Comparison of ENCODE assay signal across 1 cellular context in the genomic region with DNA sequence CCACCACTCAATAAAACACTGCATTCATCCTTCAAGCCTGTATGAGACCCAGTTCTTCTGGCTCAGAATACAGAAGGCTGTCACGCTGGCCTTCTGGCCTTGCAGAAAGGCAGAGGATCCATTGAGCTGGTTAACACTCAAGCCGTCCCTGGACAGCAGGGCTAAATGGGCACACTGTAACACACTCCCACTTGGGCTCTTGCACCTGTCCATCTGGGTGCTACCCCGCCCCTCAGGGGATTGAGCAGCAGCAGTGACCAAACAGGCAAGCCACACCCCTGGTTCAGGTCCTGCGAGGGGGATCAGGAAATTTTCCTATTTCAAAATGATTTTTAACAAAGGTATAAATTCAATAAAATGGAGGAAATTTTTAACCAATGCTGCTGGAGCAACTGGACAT.
TF ChIP-seq lines count a peak whose summit lies in the region.

No MANE protein-coding gene starts in this region.

TF ChIP-seq in GM23338, 12 proteins besides CTCF, POLR2A, EP300 and RAD21 (continued from another document):
- TF ChIP-seq, protein P1, sequence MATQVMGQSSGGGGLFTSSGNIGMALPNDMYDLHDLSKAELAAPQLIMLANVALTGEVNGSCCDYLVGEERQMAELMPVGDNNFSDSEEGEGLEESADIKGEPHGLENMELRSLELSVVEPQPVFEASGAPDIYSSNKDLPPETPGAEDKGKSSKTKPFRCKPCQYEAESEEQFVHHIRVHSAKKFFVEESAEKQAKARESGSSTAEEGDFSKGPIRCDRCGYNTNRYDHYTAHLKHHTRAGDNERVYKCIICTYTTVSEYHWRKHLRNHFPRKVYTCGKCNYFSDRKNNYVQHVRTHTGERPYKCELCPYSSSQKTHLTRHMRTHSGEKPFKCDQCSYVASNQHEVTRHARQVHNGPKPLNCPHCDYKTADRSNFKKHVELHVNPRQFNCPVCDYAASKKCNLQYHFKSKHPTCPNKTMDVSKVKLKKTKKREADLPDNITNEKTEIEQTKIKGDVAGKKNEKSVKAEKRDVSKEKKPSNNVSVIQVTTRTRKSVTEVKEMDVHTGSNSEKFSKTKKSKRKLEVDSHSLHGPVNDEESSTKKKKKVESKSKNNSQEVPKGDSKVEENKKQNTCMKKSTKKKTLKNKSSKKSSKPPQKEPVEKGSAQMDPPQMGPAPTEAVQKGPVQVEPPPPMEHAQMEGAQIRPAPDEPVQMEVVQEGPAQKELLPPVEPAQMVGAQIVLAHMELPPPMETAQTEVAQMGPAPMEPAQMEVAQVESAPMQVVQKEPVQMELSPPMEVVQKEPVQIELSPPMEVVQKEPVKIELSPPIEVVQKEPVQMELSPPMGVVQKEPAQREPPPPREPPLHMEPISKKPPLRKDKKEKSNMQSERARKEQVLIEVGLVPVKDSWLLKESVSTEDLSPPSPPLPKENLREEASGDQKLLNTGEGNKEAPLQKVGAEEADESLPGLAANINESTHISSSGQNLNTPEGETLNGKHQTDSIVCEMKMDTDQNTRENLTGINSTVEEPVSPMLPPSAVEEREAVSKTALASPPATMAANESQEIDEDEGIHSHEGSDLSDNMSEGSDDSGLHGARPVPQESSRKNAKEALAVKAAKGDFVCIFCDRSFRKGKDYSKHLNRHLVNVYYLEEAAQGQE (IDR thresholded peaks at IDR 0.05; ENCODE audit: unreplicated experiment), result no peak
- TF ChIP-seq ZNF114 (CRISPR knock-in tag; IDR thresholded peaks at IDR 0.05), result no peak
- no peak for TF ChIP-seq STAT1 (IDR thresholded peaks at IDR 0.05; ENCODE audit: unreplicated experiment)
- no peak for TF ChIP-seq NANOG (IDR thresholded peaks at IDR 0.05; ENCODE audit: borderline replicate concordance)
- TF ChIP-seq, protein P2, sequence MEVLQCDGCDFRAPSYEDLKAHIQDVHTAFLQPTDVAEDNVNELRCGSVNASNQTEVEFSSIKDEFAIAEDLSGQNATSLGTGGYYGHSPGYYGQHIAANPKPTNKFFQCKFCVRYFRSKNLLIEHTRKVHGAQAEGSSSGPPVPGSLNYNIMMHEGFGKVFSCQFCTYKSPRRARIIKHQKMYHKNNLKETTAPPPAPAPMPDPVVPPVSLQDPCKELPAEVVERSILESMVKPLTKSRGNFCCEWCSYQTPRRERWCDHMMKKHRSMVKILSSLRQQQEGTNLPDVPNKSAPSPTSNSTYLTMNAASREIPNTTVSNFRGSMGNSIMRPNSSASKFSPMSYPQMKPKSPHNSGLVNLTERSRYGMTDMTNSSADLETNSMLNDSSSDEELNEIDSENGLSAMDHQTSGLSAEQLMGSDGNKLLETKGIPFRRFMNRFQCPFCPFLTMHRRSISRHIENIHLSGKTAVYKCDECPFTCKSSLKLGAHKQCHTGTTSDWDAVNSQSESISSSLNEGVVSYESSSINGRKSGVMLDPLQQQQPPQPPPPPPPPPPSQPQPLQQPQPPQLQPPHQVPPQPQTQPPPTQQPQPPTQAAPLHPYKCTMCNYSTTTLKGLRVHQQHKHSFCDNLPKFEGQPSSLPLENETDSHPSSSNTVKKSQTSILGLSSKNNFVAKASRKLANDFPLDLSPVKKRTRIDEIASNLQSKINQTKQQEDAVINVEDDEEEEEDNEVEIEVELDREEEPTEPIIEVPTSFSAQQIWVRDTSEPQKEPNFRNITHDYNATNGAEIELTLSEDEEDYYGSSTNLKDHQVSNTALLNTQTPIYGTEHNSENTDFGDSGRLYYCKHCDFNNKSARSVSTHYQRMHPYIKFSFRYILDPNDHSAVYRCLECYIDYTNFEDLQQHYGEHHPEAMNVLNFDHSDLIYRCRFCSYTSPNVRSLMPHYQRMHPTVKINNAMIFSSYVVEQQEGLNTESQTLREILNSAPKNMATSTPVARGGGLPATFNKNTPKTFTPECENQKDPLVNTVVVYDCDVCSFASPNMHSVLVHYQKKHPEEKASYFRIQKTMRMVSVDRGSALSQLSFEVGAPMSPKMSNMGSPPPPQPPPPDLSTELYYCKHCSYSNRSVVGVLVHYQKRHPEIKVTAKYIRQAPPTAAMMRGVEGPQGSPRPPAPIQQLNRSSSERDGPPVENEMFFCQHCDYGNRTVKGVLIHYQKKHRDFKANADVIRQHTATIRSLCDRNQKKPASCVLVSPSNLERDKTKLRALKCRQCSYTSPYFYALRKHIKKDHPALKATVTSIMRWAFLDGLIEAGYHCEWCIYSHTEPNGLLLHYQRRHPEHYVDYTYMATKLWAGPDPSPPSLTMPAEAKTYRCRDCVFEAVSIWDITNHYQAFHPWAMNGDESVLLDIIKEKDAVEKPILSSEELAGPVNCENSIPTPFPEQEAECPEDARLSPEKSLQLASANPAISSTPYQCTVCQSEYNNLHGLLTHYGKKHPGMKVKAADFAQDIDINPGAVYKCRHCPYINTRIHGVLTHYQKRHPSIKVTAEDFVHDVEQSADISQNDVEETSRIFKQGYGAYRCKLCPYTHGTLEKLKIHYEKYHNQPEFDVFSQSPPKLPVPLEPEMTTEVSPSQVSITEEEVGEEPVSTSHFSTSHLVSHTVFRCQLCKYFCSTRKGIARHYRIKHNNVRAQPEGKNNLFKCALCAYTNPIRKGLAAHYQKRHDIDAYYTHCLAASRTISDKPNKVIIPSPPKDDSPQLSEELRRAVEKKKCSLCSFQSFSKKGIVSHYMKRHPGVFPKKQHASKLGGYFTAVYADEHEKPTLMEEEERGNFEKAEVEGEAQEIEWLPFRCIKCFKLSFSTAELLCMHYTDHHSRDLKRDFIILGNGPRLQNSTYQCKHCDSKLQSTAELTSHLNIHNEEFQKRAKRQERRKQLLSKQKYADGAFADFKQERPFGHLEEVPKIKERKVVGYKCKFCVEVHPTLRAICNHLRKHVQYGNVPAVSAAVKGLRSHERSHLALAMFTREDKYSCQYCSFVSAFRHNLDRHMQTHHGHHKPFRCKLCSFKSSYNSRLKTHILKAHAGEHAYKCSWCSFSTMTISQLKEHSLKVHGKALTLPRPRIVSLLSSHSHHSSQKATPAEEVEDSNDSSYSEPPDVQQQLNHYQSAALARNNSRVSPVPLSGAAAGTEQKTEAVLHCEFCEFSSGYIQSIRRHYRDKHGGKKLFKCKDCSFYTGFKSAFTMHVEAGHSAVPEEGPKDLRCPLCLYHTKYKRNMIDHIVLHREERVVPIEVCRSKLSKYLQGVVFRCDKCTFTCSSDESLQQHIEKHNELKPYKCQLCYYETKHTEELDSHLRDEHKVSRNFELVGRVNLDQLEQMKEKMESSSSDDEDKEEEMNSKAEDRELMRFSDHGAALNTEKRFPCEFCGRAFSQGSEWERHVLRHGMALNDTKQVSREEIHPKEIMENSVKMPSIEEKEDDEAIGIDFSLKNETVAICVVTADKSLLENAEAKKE (CRISPR knock-in tag; IDR thresholded peaks at IDR 0.05), result no peak
- no peak for TF ChIP-seq ZNF331 (CRISPR knock-in tag; IDR thresholded peaks at IDR 0.05; ENCODE audit: low read depth)
- TF ChIP-seq CREB1 (CRISPR knock-in tag; IDR thresholded peaks at IDR 0.05; ENCODE audit: low read depth), result no peak
- TF ChIP-seq, protein P3, sequence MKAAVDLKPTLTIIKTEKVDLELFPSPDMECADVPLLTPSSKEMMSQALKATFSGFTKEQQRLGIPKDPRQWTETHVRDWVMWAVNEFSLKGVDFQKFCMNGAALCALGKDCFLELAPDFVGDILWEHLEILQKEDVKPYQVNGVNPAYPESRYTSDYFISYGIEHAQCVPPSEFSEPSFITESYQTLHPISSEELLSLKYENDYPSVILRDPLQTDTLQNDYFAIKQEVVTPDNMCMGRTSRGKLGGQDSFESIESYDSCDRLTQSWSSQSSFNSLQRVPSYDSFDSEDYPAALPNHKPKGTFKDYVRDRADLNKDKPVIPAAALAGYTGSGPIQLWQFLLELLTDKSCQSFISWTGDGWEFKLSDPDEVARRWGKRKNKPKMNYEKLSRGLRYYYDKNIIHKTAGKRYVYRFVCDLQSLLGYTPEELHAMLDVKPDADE (IDR thresholded peaks at IDR 0.05), result no peak
- no peak for TF ChIP-seq EZH2 (IDR thresholded peaks at IDR 0.05; ENCODE audit: low read depth, unreplicated experiment)
TF ChIP-seq in GM23338: peak in this region for 0.
